8 cellular contexts compared by ENCODE assay signal in genomic region chr1:207867136-207868081, GRCh38. TPM values are rescaled to one million over a fixed set of nuclear protein-coding genes. Genes with fewer than 3 reads are reported as not detected.
DNase-seq lines count a peak whose midpoint lies in the region; ATAC-seq, FAIRE-seq and TF ChIP-seq lines count a peak whose summit lies in the region.
"Had no signal": no experiment of that assay in that cellular context is flagged by ENCODE, and none has a peak within 500 bp of the region (broad histone marks: within the 10 kb centered on the region; RNA-seq: fewer than 3 reads in every experiment).

No MANE protein-coding gene starts in this region.

- no peaks in the 10 kb centered on the region for H3K27me3 Mint-ChIP-seq in activated naive CD8-positive, alpha-beta T cell

- H3K36me3 ChIP-seq in IMR-90 (ENCODE audit: control insufficient read depth, insufficient read depth, low read length): no peaks in the 10 kb centered on the region

- WGBS in IMR-90 (ENCODE audit: extremely low coverage in 2 of 2, insufficient read length in 1 of 2), 2 experiments: 97% methylated on average over 6 of the region's 18 CpGs; no CpG with 5 or more reads in 1 of the 2 experiments

- ATAC-seq in IMR-90 (ENCODE audit: low read depth) (no peak), left cardiac atrium (peak; percentile 31 to 35), sciatic nerve (peak; percentile 53), GM18498 (IDR thresholded peaks at IDR 0.05; ENCODE audit: unreplicated experiment) (no peak)

- H3K14ac ChIP-seq in IMR-90 (replicated peaks; ENCODE audit: low read depth, low read length): no peak overlapping the region

- peak overlapping the region; percentile 25; the same call in 1 of the 2 replicates for H2AK5ac ChIP-seq in IMR-90 (ENCODE audit: low read depth, low read length)

- H3K4me3 ChIP-seq in IMR-90 (ENCODE audit: insufficient read depth, low read depth, low read length): peak overlapping the region; percentile 59; the same call in 1 of the 2 replicates

- peaks cover 86% of the 10 kb centered on the region for H3K4me1 Mint-ChIP-seq in activated naive CD8-positive, alpha-beta T cell (ENCODE audit: low read depth)

- no peak overlapping the region for H3K4ac ChIP-seq in IMR-90 (ENCODE audit: low read depth, low read length)

- no peak overlapping the region for H4K5ac ChIP-seq in IMR-90 (ENCODE audit: low read depth, low read length)

- CTCF ChIA-PET in IMR-90 (lab: Yijun Ruan, JAX): interaction anchor here (0.8 to 4.3 kb wide), 6 partner anchors 13 to 45 kb away, joined by 4 to 30 read pairs (median 6); no protein-coding TSS in a partner anchor

- TF ChIP-seq RAD21 in IMR-90 (IDR thresholded peaks at IDR 0.05; ENCODE audit: low read length): no peak

- H3K9me3 Mint-ChIP-seq in activated naive CD8-positive, alpha-beta T cell (ENCODE audit: low read depth): no peaks in the 10 kb centered on the region

- 0 out of 2 replicates have a peak, but pooled peaks cover 6% of the 10 kb centered on the region for H3K9me1 ChIP-seq in IMR-90 (ENCODE audit: insufficient read depth, low read length)

- peak overlapping the region; percentile 6 for H2AFZ ChIP-seq in IMR-90 (replicated peaks; ENCODE audit: low read length, poor library complexity)

- no peak overlapping the region for H4K8ac ChIP-seq in IMR-90 (ENCODE audit: low read depth in 2 of 2, low read length in 2 of 2)

- no TSS peak for BruUV-seq in IMR-90 (replicated peaks; lab: Mats Ljungman, UMichigan)

- TF ChIP-seq CTCF in IMR-90 (conservative IDR thresholded peaks at IDR 0.05; ENCODE audit: low read depth, low read length): no peak

- H3K27me3 ChIP-seq in IMR-90 (ENCODE audit: control insufficient read depth, insufficient read depth, low read length): no peaks in the 10 kb centered on the region

- H2BK120ac ChIP-seq in IMR-90 (ENCODE audit: low read depth, low read length): no peak overlapping the region

- TF ChIP-seq POLR2A in IMR-90 (IDR thresholded peaks at IDR 0.05; ENCODE audit: low read depth, low read length) (no peak), H54 (IDR thresholded peaks at IDR 0.05; ENCODE audit: low read depth, low read length) (no peak)

- no peak overlapping the region for H3K18ac ChIP-seq in IMR-90 (ENCODE audit: low read depth, low read length)

- H3K56ac ChIP-seq in IMR-90 (ENCODE audit: extremely low read depth, insufficient read depth, low read length): no peak overlapping the region

- H3K4me2 ChIP-seq in IMR-90 (ENCODE audit: low read depth, low read length): peak overlapping the region; percentile 72

- no peaks in the 10 kb centered on the region for H3K9me3 ChIP-seq in IMR-90 (ENCODE audit: control insufficient read depth, insufficient read depth, low read length)

- H3K4me3 Mint-ChIP-seq in activated naive CD8-positive, alpha-beta T cell: peak overlapping the region; percentile 94

- H3K79me1 ChIP-seq in IMR-90 (ENCODE audit: low read depth in 1 of 2, low read length in 2 of 2): peaks cover 4 to 9% of the 10 kb centered on the region in 2 experiments; a peak in 2 of 4 replicates

- H2AK9ac ChIP-seq in IMR-90 (replicated peaks; ENCODE audit: low read depth, low read length, poor library complexity): peak overlapping the region; percentile 19

- H3K27ac ChIP-seq in IMR-90 (ENCODE audit: insufficient read depth, low read length): no peak overlapping the region

- no peak overlapping the region for H2BK5ac ChIP-seq in IMR-90 (ENCODE audit: low read depth, low read length, poor library complexity, severe bottlenecking)

- H3K9ac ChIP-seq in IMR-90 (ENCODE audit: low read depth, low read length): no peak overlapping the region

- no peak for DNase-seq in IMR-90
- DNase-seq in left cardiac atrium: peak; percentile 41
- DNase-seq in sciatic nerve (ENCODE audit: low spot score): peak; percentile 69
- no peak for DNase-seq in H54 (ENCODE audit: insufficient read length, low spot score)
- no peak for DNase-seq in NCI-H1105 (lab: John Stamatoyannopoulos, UW)

- H4K91ac ChIP-seq in IMR-90 (ENCODE audit: insufficient read depth, low read depth, low read length): no peak overlapping the region

- no peak overlapping the region for H2BK20ac ChIP-seq in IMR-90 (ENCODE audit: low read depth, low read length)

- H3K23ac ChIP-seq in IMR-90 (ENCODE audit: low read depth, low read length): no peak overlapping the region

- H3K27ac Mint-ChIP-seq in activated naive CD8-positive, alpha-beta T cell: peak overlapping the region; percentile 91

- in situ Hi-C loops in IMR-90 (cut with MboI; ENCODE audit: low sequenced_read_pairs): loop anchor here (5.0 kb wide), 1 partner anchor 40 kb away; no protein-coding TSS in a partner anchor

- H3K4me1 ChIP-seq in IMR-90 (ENCODE audit: control insufficient read depth, insufficient read depth, low read length): peaks cover 14% of the 10 kb centered on the region

- dilution Hi-C loops in IMR-90 (cut with HindIII; ENCODE audit: low sequenced_read_pairs, unreplicated experiment): no loop called here

- no peak for FAIRE-seq in H54 (lab: Jason Lieb, UNC)

- H4K20me1 ChIP-seq in IMR-90 (ENCODE audit: insufficient read depth, low read length): no peaks in the 10 kb centered on the region

- POLR2A ChIA-PET in IMR-90 (lab: Charles Lee; ENCODE audit: unreplicated experiment): no interaction called here

- peaks cover 5% of the 10 kb centered on the region for H3K36me3 Mint-ChIP-seq in activated naive CD8-positive, alpha-beta T cell

- H2BK15ac ChIP-seq in IMR-90 (ENCODE audit: low read depth, low read length): no peak overlapping the region

- intact Hi-C loops in IMR-90 (cut with micrococcal nuclease) (no loop called here), left cardiac atrium (cut with DNase I) (loop anchor here in 1 of 2 donors (5.0 kb wide), 1 partner anchor 40 kb away; no protein-coding TSS in a partner anchor), sciatic nerve (cut with DNase I) (loop anchor here (5.0 kb wide), 1 partner anchor 35 kb away; no protein-coding TSS in a partner anchor)

TF ChIP-seq in IMR-90, 13 proteins besides CTCF, POLR2A, EP300 and RAD21:
- TF ChIP-seq NFE2L2 (IDR thresholded peaks at IDR 0.05; ENCODE audit: low read depth, low read length) (no peak), SMC3 (IDR thresholded peaks at IDR 0.05; ENCODE audit: low read depth, low read length) (no peak), CHD1 (IDR thresholded peaks at IDR 0.05; ENCODE audit: low read depth, low read length) (no peak), RCOR1 (IDR thresholded peaks at IDR 0.05; ENCODE audit: insufficient replicate concordance, low read length) (no peak), MXI1 (IDR thresholded peaks at IDR 0.05; ENCODE audit: borderline replicate concordance, low read depth, low read length) (no peak), CEBPB (IDR thresholded peaks at IDR 0.05; ENCODE audit: low read depth, low read length) (no peak), FOS (IDR thresholded peaks at IDR 0.05; ENCODE audit: low read depth, low read length) (no peak)
- TF ChIP-seq, protein P1, sequence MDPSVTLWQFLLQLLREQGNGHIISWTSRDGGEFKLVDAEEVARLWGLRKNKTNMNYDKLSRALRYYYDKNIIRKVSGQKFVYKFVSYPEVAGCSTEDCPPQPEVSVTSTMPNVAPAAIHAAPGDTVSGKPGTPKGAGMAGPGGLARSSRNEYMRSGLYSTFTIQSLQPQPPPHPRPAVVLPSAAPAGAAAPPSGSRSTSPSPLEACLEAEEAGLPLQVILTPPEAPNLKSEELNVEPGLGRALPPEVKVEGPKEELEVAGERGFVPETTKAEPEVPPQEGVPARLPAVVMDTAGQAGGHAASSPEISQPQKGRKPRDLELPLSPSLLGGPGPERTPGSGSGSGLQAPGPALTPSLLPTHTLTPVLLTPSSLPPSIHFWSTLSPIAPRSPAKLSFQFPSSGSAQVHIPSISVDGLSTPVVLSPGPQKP (IDR thresholded peaks at IDR 0.05; ENCODE audit: borderline replicate concordance, low read depth, low read length): no peak

RNA-seq across cellular contexts. Expression of gene CD34, which starts 43.5 kb away (rescaled TPM):
- total RNA-seq in IMR-90 (2012; rRNA removed) (under 0.01 TPM in 1 of 2 replicates, not detected in the other), left cardiac atrium (100 to 1,000 TPM; 101 to 115 TPM), sciatic nerve (103 TPM)
- 0.14 and 0.16 TPM in 2 replicates for polyA plus RNA-seq in IMR-90 (2012; rRNA removed)
- 0.10 and 0.11 TPM in 2 replicates for polyA plus RNA-seq in IMR-90 (2012; cell fraction: cytosol; rRNA removed)
- 0.04 and 0.10 TPM in 2 replicates for polyA plus RNA-seq in IMR-90 (2012; cell fraction: nucleus; rRNA removed; ENCODE audit: low replicate concordance)
- total RNA-seq: SK-MEL-5 had no signal

Comparison
In these comparisons a context has a peak if more than half of its experiments do, and no peak if none do; other contexts are left out.
1. ATAC-seq: peak in left cardiac atrium (2 of 2) and sciatic nerve (single experiment); none in IMR-90 (single experiment) and GM18498 (single experiment).
2. DNase-seq: peak in left cardiac atrium (single experiment) and sciatic nerve (single experiment); none in IMR-90 (single experiment), H54 (single experiment) and NCI-H1105 (single experiment).
3. RNA of gene CD34, which starts 43.5 kb away (total RNA-seq): 101 to 115 TPM in left cardiac atrium and 103 TPM in sciatic nerve (single experiment); under 0.01 TPM in IMR-90; every median in the first group is over 100 times any median in the second.